Comparison of ENCODE assay signal across 11 cellular contexts in the genomic region with DNA sequence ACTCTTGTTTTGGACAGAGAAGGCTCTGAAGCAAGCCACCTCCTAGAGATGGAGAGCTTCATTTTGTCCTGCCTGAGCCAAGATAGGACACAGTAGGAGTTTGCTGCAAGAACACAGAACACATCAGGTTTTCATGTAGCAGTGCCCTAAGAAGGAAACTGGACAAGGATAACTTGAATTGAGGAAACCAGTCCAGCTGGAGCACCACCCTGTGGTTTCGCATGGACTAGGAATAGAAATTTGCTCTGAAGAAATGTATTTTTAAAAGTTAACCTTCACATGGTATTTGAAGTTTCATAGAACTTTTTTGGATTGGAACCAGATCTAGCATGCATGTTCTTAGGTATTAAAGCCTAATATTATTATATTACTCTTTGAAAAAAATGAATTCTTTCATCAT.
DNase-seq lines count a peak whose midpoint lies in the region; ATAC-seq and TF ChIP-seq lines count a peak whose summit lies in the region.
"Had no signal": no experiment of that assay in that cellular context is flagged by ENCODE, and none has a peak within 500 bp of the region (broad histone marks: within the 10 kb centered on the region; RNA-seq: fewer than 3 reads in every experiment).

No MANE protein-coding gene starts in this region.

- TF ChIP-seq POLR2A in sigmoid colon (IDR thresholded peaks at IDR 0.05): no peak

- intact Hi-C loops in left cardiac atrium (cut with DNase I): loop anchor here in 1 of 2 donors (5.0 kb wide), 1 partner anchor 115 kb away; no protein-coding TSS in a partner anchor
- intact Hi-C loops in sigmoid colon (cut with DNase I): loop anchor here (2.0 kb wide), 1 partner anchor 152 kb away; no protein-coding TSS in a partner anchor

- H3K27me3 ChIP-seq in sigmoid colon: no peaks in the 10 kb centered on the region

- no peaks in the 10 kb centered on the region for H3K9me3 Mint-ChIP-seq in stimulated activated memory B cell treated with anti-CD40 and anti-IgM and Interleukin-4, amounts not matched to agents 10 μg/mL and 1 μg/mL and 100 μg/mL, for 72 hours
- H3K9me3 Mint-ChIP-seq: activated CD4-positive, alpha-beta T cell treated with anti-CD3 and anti-CD28 coated beads, Interleukin-2, amount 10 ng/mL, durations not matched to agents 24 days and 14 days; mesothelial cell of epicardium had no signal

- no peak overlapping the region for H3K4me3 Mint-ChIP-seq in stimulated activated memory B cell treated with anti-CD40 and anti-IgM and Interleukin-4, amounts not matched to agents 10 μg/mL and 1 μg/mL and 100 μg/mL, for 72 hours
- H3K4me3 Mint-ChIP-seq: activated CD4-positive, alpha-beta T cell treated with anti-CD3 and anti-CD28 coated beads, Interleukin-2, amount 10 ng/mL, durations not matched to agents 24 days and 14 days; mesothelial cell of epicardium had no signal

- peaks cover 8% of the 10 kb centered on the region for H3K27me3 Mint-ChIP-seq in stimulated activated memory B cell treated with anti-CD40 and anti-IgM and Interleukin-4, amounts not matched to agents 10 μg/mL and 1 μg/mL and 100 μg/mL, for 72 hours

- no peak overlapping the region for H3K4me3 ChIP-seq in astrocyte of the cerebellum (ENCODE audit: low read depth, low read length)
- no peak overlapping the region for H3K4me3 ChIP-seq in sigmoid colon

- in situ Hi-C loops in astrocyte of the cerebellum (cut with HindIII; ENCODE audit: low sequenced_read_pairs): no loop called here

- 64 to 70% methylated on average over 1 of the region's 1 CpG for WGBS in sigmoid colon, 2 donors

- DNase-seq in DMS53 (lab: John Stamatoyannopoulos, UW) (peak; percentile 54), astrocyte of the cerebellum (ENCODE audit: low read depth) (no peak), left cardiac atrium (no peak), sigmoid colon (no peak), NCI-H1092 (lab: John Stamatoyannopoulos, UW) (no peak), activated gamma-delta T cell (lab: John Stamatoyannopoulos, UW) (no peak)
- DNase-seq: activated CD4-positive, alpha-beta T cell treated with anti-CD3 and anti-CD28 coated beads, Interleukin-2, amount 10 ng/mL, durations not matched to agents 24 days and 14 days; stimulated activated CD4-positive, alpha-beta T cell treated with anti-CD3 and anti-CD28 coated beads, Interleukin-1b, Interleukin-23, amount 100 ng/mL, for 48 hours had no signal

- peaks cover 0 to 84% (median 80%) of the 10 kb centered on the region in 4 donors for H3K4me1 ChIP-seq in sigmoid colon

- no peak for TF ChIP-seq EP300 in sigmoid colon (IDR thresholded peaks at IDR 0.05)

- peak overlapping the region in 3 of 4 donors; percentile 74 to 83 (median 75) for H3K27ac ChIP-seq in sigmoid colon

- H3K4me1 Mint-ChIP-seq in stimulated activated memory B cell treated with anti-CD40 and anti-IgM and Interleukin-4, amounts not matched to agents 10 μg/mL and 1 μg/mL and 100 μg/mL, for 72 hours: no peaks in the 10 kb centered on the region
- H3K4me1 Mint-ChIP-seq: activated CD4-positive, alpha-beta T cell treated with anti-CD3 and anti-CD28 coated beads, Interleukin-2, amount 10 ng/mL, durations not matched to agents 24 days and 14 days had no signal

- H3K36me3 Mint-ChIP-seq in stimulated activated memory B cell treated with anti-CD40 and anti-IgM and Interleukin-4, amounts not matched to agents 10 μg/mL and 1 μg/mL and 100 μg/mL, for 72 hours: no peaks in the 10 kb centered on the region
- H3K36me3 Mint-ChIP-seq: mesothelial cell of epicardium had no signal

- TF ChIP-seq CTCF in astrocyte of the cerebellum (IDR thresholded peaks at IDR 0.05; ENCODE audit: low read depth, low read length, missing control alignments): peak; percentile 50
- peak; percentile 24 to 31 (median 28) for TF ChIP-seq CTCF in sigmoid colon (IDR thresholded peaks at IDR 0.05)

- peak; percentile 65 to 70 for ATAC-seq in left cardiac atrium
- no peak for ATAC-seq in GM21423 (IDR thresholded peaks at IDR 0.05; ENCODE audit: unreplicated experiment)
- no peak for ATAC-seq in stimulated activated memory B cell treated with anti-CD40 and anti-IgM and Interleukin-4, amounts not matched to agents 10 μg/mL and 1 μg/mL and 100 μg/mL, for 72 hours

- H3K9me3 ChIP-seq in sigmoid colon: no peaks in the 10 kb centered on the region

- H3K27ac Mint-ChIP-seq in stimulated activated memory B cell treated with anti-CD40 and anti-IgM and Interleukin-4, amounts not matched to agents 10 μg/mL and 1 μg/mL and 100 μg/mL, for 72 hours: no peak overlapping the region
- H3K27ac Mint-ChIP-seq: activated CD4-positive, alpha-beta T cell treated with anti-CD3 and anti-CD28 coated beads, Interleukin-2, amount 10 ng/mL, durations not matched to agents 24 days and 14 days had no signal

- H3K36me3 ChIP-seq in sigmoid colon: no peaks in the 10 kb centered on the region

Comparison
In these comparisons a context has a peak if more than half of its experiments do, and no peak if none do; other contexts are left out.
1. ATAC-seq: peak in left cardiac atrium (2 of 2); none in GM21423 (single experiment) and stimulated activated memory B cell treated with anti-CD40 and anti-IgM and Interleukin-4, amounts not matched to agents 10 μg/mL and 1 μg/mL and 100 μg/mL, for 72 hours (single experiment).